ENCODE assay signal across 1 cellular context in the genomic region with DNA sequence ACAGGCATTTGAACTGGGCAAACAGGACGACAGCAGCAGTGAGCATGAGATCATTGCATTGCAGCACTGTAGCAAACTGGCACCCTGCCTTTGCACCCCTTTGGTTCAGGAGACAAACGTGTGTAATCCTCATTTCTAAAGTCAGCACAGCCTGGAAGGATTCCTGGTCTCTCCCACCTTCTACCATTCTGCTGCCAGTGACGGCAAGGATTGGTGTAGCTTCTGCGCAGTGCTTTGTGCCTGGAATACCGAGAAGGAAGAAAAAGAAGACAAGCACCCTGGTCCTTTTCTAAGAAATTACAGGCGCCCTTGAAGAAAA.
TF ChIP-seq lines count a peak whose summit lies in the region.

No MANE protein-coding gene starts in this region.

TF ChIP-seq in liver, 16 proteins besides CTCF, POLR2A, EP300 and RAD21 (continued from another document):
- TF ChIP-seq, protein P1, sequence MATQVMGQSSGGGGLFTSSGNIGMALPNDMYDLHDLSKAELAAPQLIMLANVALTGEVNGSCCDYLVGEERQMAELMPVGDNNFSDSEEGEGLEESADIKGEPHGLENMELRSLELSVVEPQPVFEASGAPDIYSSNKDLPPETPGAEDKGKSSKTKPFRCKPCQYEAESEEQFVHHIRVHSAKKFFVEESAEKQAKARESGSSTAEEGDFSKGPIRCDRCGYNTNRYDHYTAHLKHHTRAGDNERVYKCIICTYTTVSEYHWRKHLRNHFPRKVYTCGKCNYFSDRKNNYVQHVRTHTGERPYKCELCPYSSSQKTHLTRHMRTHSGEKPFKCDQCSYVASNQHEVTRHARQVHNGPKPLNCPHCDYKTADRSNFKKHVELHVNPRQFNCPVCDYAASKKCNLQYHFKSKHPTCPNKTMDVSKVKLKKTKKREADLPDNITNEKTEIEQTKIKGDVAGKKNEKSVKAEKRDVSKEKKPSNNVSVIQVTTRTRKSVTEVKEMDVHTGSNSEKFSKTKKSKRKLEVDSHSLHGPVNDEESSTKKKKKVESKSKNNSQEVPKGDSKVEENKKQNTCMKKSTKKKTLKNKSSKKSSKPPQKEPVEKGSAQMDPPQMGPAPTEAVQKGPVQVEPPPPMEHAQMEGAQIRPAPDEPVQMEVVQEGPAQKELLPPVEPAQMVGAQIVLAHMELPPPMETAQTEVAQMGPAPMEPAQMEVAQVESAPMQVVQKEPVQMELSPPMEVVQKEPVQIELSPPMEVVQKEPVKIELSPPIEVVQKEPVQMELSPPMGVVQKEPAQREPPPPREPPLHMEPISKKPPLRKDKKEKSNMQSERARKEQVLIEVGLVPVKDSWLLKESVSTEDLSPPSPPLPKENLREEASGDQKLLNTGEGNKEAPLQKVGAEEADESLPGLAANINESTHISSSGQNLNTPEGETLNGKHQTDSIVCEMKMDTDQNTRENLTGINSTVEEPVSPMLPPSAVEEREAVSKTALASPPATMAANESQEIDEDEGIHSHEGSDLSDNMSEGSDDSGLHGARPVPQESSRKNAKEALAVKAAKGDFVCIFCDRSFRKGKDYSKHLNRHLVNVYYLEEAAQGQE (IDR thresholded peaks at IDR 0.05): peak; percentile 90
- no peak for TF ChIP-seq SP1 (IDR thresholded peaks at IDR 0.05)
- peak; percentile 77 to 88 for TF ChIP-seq JUND (IDR thresholded peaks at IDR 0.05)
- peak in 1 of 2 donors; percentile 45 for TF ChIP-seq HNF4A (conservative IDR thresholded peaks at IDR 0.05)
